ENCODE assay signal across 24 cellular contexts in the genomic region with DNA sequence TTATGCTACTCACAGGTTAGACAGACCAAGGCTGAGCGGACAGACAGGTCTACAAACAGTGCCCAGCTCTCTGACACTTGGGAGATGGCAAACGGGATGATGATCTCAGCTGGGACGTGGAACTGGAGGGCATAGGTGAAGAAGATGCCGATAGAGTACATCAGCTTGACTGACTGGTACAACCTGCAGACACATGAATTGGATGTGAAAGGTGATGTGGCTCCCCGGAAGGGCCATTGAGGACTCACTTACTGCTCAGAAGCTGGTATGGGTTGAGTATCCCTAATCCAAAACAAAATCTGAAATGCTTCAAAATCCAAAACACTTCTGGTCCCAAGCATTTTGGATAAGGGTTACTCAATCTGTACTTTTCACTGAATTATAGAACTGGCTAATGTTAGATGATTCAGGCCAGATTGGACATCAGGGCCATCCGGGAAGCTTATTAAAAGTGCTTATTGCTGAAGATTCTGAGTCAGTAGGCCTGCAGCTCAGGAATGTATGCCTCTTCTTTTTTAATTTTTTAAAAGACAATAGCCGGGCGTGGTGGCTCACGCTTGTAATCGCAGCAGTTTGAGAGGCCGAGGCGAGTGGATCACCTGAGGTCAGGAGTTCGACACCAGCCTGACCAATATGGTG. TPM values are rescaled to one million over a fixed set of nuclear protein-coding genes. Genes with fewer than 3 reads are reported as not detected.
"Had no signal": no experiment of that assay in that cellular context is flagged by ENCODE, and none has a peak within 500 bp of the region (broad histone marks: within the 10 kb centered on the region; RNA-seq: fewer than 3 reads in every experiment).

No MANE protein-coding gene starts in this region.

- H3K27ac ChIP-seq: HL-60 had no signal

- H3K4me3 ChIP-seq: MG63 had no signal

- DNase-seq: IMR-90, Karpas-422, KG1, MG63, NCI-H1092, NCI-H1105 treated with DMSO at 0.1 percent for 48 hours, NCI-H1417 treated with DMSO at 0.1 percent for 48 hours, NCI-H146, NCI-H1694 treated with DMSO at 0.1 percent for 48 hours, NCI-H1930, NCI-H2081, NCI-H2171, NCI-H226, NCI-H446, NCI-H510A, NCI-H524 treated with DMSO at 0.1 percent for 48 hours, NCI-H69, NCI-H774, SHP77, SK-N-SH, SW 1271, T-cell had no signal

- H3K9me3 ChIP-seq: MG63, SK-N-SH had no signal

- H3K9ac ChIP-seq: SK-N-SH had no signal

- H3K4me2 ChIP-seq: SK-N-SH had no signal

- H3K36me3 ChIP-seq: MG63 had no signal

- H3K9me2 ChIP-seq: SK-N-SH had no signal

RNA-seq across cellular contexts. Expression of gene SLC36A3, which starts 22.4 kb away (rescaled TPM):
- total RNA-seq: IMR-90, SK-MEL-5, T-cell had no signal
- polyA plus RNA-seq: IMR-90, SK-N-SH had no signal
